12 cellular contexts compared by ENCODE assay signal in the genomic region with DNA sequence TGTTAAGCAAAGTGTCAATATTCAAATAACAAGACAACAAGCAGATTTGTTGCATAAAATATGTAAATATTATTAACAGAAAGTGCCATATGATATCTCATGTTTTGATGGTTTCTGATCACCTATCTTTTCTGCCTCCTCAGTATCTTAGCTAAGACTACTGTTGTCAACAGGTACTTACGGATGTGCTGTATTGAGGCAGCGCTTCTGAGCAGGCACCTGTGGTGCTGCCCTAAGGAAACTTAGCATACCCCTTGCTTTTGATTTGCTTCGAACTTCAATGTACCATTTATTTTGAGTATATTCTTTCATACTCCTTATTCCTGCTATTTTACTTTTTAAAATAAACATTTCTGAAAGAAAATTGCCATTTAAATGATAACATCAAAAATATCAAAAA. TPM values are rescaled to one million over a fixed set of nuclear protein-coding genes. Genes with fewer than 3 reads are reported as not detected.
"Had no signal": no experiment of that assay in that cellular context is flagged by ENCODE, and none has a peak within 500 bp of the region (broad histone marks: within the 10 kb centered on the region; RNA-seq: fewer than 3 reads in every experiment).

No MANE protein-coding gene starts in this region.

- DNase-seq: activated CD4-positive, alpha-beta T cell treated with anti-CD3 and anti-CD28 coated beads, Interleukin-2, amount 50 U/mL, for 1 hour; activated CD4-positive, CD25-positive, alpha-beta regulatory T cell; activated naive CD4-positive, alpha-beta T cell treated with anti-CD3 and anti-CD28 coated beads for 36 hours; activated T-cell treated with anti-CD3 and anti-CD28 coated beads for 4 hours; adrenal gland; body of pancreas; dermis blood vessel endothelial cell; immature natural killer cell; occipital lobe; T-helper 2 cell had no signal

- H3K36me3 ChIP-seq: adrenal gland had no signal

- H3K27me3 ChIP-seq: adrenal gland, body of pancreas had no signal

- H3K4me3 ChIP-seq: adrenal gland, body of pancreas had no signal

- H3K9me3 ChIP-seq: adrenal gland, body of pancreas had no signal

- ATAC-seq: activated T-helper 17 cell treated with anti-CD3 and anti-CD28 coated beads, Interleukin-2, amount 50 U/mL, for 72 hours; body of pancreas had no signal

RNA-seq across cellular contexts. Expression of a gene that starts 5.9 kb away (rescaled TPM):
- total RNA-seq: activated CD8-positive, alpha-beta memory T cell treated with anti-CD3 and anti-CD28 coated beads for 36 hours; activated naive CD4-positive, alpha-beta T cell treated with anti-CD3 and anti-CD28 coated beads for 36 hours; activated T-helper 17 cell treated with anti-CD3 and anti-CD28 coated beads, Interleukin-2, amount 50 U/mL, for 72 hours had no signal
- polyA plus RNA-seq: immature natural killer cell had no signal
